16 cellular contexts compared by ENCODE assay signal in the genomic region with DNA sequence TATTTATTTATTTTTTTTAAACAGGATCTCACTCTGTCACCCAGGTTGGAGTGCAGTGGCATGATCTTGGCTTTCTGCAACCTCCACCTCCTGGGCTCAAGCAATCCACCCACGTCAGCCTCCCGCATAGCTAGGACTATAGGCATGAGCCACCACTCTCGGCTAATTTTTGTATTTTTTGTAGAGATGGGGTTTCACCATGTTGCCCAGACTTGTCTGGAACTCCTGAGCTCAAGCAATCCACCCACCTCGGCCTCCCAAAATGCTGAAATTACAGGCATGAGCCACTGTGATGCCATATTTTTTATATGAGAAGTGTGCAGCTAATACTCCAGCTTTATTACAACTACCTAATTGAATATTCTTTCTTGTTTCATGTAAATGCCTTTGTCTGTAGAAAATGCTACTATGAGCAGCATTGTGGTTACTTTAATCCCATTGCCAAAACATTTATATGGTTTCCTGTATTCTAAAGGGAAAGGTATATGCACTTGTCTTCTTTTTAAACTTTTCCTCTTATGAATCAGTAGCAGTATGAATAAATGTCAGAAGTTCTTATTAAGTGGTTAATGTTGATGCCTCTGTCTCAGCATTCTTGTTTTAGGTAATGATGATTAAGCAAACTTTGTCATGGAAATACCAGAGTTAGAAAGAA.
"Had no signal": no experiment of that assay in that cellular context is flagged by ENCODE, and none has a peak within 500 bp of the region (broad histone marks: within the 10 kb centered on the region; RNA-seq: fewer than 3 reads in every experiment).

No MANE protein-coding gene starts in this region.

- H3K4me3 ChIP-seq: left ventricle myocardium inferior, pancreas, sigmoid colon, SK-N-MC, thyroid gland had no signal

- H3K27ac ChIP-seq: brain microvascular endothelial cell, foreskin keratinocyte, left ventricle myocardium inferior, pancreas, sigmoid colon, SK-N-MC, thyroid gland had no signal

- DNase-seq: activated CD4-positive, CD25-positive, alpha-beta regulatory T cell treated with anti-CD3 and anti-CD28 coated beads, Interleukin-2, amount 50 U/mL, for 72 hours; activated CD8-positive, alpha-beta memory T cell treated with anti-CD3 and anti-CD28 coated beads, Interleukin-2, amount 10 ng/mL, durations not matched to agents 7 days and 5 days; activated naive CD8-positive, alpha-beta T cell treated with anti-CD3 and anti-CD28 coated beads, Interleukin-2, amount 10 ng/mL, durations not matched to agents 7 days and 5 days; anterior cingulate cortex; brain microvascular endothelial cell; effector memory CD4-positive, alpha-beta T cell; foreskin keratinocyte; glutamatergic neuron; left ventricle myocardium inferior; mesenchymal stem cell; naive thymus-derived CD8-positive, alpha-beta T cell; pancreas; Right ventricle myocardium superior; sigmoid colon; thyroid gland had no signal

- H3K4me1 ChIP-seq: foreskin keratinocyte, left ventricle myocardium inferior, pancreas, sigmoid colon had no signal

- H3K27me3 ChIP-seq: pancreas, thyroid gland had no signal

- H3K36me3 ChIP-seq: brain microvascular endothelial cell, left ventricle myocardium inferior, pancreas, sigmoid colon, thyroid gland had no signal

- H3K9me3 ChIP-seq: left ventricle myocardium inferior, pancreas, sigmoid colon, thyroid gland had no signal
